18 cellular contexts compared by ENCODE assay signal in the genomic region with DNA sequence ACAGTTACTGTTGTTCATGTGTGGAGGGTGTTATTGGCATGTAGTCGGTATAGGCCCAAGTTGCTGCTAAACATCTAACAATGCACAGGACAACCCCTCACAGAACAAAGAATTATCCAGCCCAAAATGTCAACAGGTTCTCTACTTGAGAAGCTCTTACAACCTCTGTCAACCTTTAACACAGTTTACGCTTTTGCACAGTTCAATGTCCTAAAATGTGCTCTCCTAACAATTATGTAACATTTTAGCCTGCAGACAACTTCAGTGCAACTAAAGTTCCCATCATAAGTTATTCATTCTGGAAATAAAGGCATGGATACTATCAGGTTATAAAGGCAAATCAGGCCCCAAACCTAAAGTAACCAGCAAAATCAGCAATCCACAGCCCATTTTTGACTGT.
A peak's percentile ranks its signal among the peaks of the same experiment; 100 is the strongest.
DNase-seq lines count a peak whose midpoint lies in the region; ATAC-seq and TF ChIP-seq lines count a peak whose summit lies in the region.
"Had no signal": no experiment of that assay in that cellular context is flagged by ENCODE, and none has a peak within 500 bp of the region (broad histone marks: within the 10 kb centered on the region; RNA-seq: fewer than 3 reads in every experiment).

No MANE protein-coding gene starts in this region.

- H3K4me3 ChIP-seq in endodermal cell (ENCODE audit: low read length): no peak overlapping the region

- intact Hi-C loops in activated CD4-positive, alpha-beta T cell treated with anti-CD3 and anti-CD28 coated beads, Interleukin-2, amount 10 ng/mL, durations not matched to agents 24 days and 14 days (cut with micrococcal nuclease): loop anchor here (1.0 to 5.0 kb wide), 8 partner anchors 39 to 1826 kb away; no protein-coding TSS in a partner anchor

- peaks cover 3% of the 10 kb centered on the region for H3K36me3 Mint-ChIP-seq in activated CD4-positive, alpha-beta T cell treated with anti-CD3 and anti-CD28 coated beads, Interleukin-2, amount 10 ng/mL, durations not matched to agents 24 days and 14 days (ENCODE audit: low read depth)
- H3K36me3 Mint-ChIP-seq in T-helper 17 cell (ENCODE audit: low read depth) (no peaks in the 10 kb centered on the region), immature natural killer cell (no peaks in the 10 kb centered on the region), endodermal cell (ENCODE audit: low read depth) (no peaks in the 10 kb centered on the region)
- H3K36me3 Mint-ChIP-seq: memory B cell had no signal

- peaks cover 7% of the 10 kb centered on the region for H3K9me3 Mint-ChIP-seq in activated CD4-positive, alpha-beta T cell treated with anti-CD3 and anti-CD28 coated beads, Interleukin-2, amount 10 ng/mL, durations not matched to agents 24 days and 14 days
- H3K9me3 Mint-ChIP-seq in immature natural killer cell: no peaks in the 10 kb centered on the region
- peaks cover 39% of the 10 kb centered on the region for H3K9me3 Mint-ChIP-seq in endodermal cell
- H3K9me3 Mint-ChIP-seq: activated T-cell treated with anti-CD3 and anti-CD28 coated beads, Interleukin-2, amount 50 U/mL, for 4 hours; memory B cell had no signal

- H3K4me3 Mint-ChIP-seq in activated CD4-positive, alpha-beta T cell treated with anti-CD3 and anti-CD28 coated beads, Interleukin-2, amount 10 ng/mL, durations not matched to agents 24 days and 14 days: peak overlapping the region; percentile 45
- peak overlapping the region; percentile 12 for H3K4me3 Mint-ChIP-seq in T-helper 17 cell
- H3K4me3 Mint-ChIP-seq in immature natural killer cell: peak overlapping the region in 3 of 5 donors; percentile 25 to 42 (median 38)
- H3K4me3 Mint-ChIP-seq in endodermal cell: no peak overlapping the region
- H3K4me3 Mint-ChIP-seq: activated T-cell treated with anti-CD3 and anti-CD28 coated beads, Interleukin-2, amount 50 U/mL, for 4 hours; memory B cell had no signal

- H3K27me3 Mint-ChIP-seq in activated CD4-positive, alpha-beta T cell treated with anti-CD3 and anti-CD28 coated beads, Interleukin-2, amount 10 ng/mL, durations not matched to agents 24 days and 14 days: peaks cover 5% of the 10 kb centered on the region
- H3K27me3 Mint-ChIP-seq in T-helper 17 cell: no peaks in the 10 kb centered on the region
- peaks cover 1 to 6% (median 2%) of the 10 kb centered on the region in 3 donors for H3K27me3 Mint-ChIP-seq in immature natural killer cell (ENCODE audit: low read depth in 3 of 3)
- H3K27me3 Mint-ChIP-seq in endodermal cell (ENCODE audit: insufficient read depth): peaks cover 3% of the 10 kb centered on the region
- H3K27me3 Mint-ChIP-seq: memory B cell had no signal

- TF ChIP-seq CTCF in endodermal cell (conservative IDR thresholded peaks at IDR 0.05): no peak

- H3K9me3 ChIP-seq in T-helper 17 cell (ENCODE audit: control insufficient read depth, low read length, poor library complexity, severe bottlenecking): no peaks in the 10 kb centered on the region
- no peaks in the 10 kb centered on the region for H3K9me3 ChIP-seq in endodermal cell (ENCODE audit: control insufficient read depth, low read length)
- H3K9me3 ChIP-seq: Caco-2 had no signal

- H3K9ac ChIP-seq in endodermal cell (ENCODE audit: extremely low read depth, low read length, poor library complexity, severe bottlenecking): no peak overlapping the region

- peak; percentile 51 for DNase-seq in activated CD4-positive, alpha-beta T cell treated with anti-CD3 and anti-CD28 coated beads, Interleukin-2, amount 10 ng/mL, durations not matched to agents 24 days and 14 days
- DNase-seq in activated CD4-positive, alpha-beta T cell treated with anti-CD3 and anti-CD28 coated beads, Interleukin-2, amount 50 U/mL, for 48 hours: no peak
- DNase-seq in T-helper 17 cell: no peak
- no peak for DNase-seq in immature natural killer cell
- no peak for DNase-seq in pons (ENCODE audit: low spot score)
- no peak for DNase-seq in NCI-H2081 (lab: John Stamatoyannopoulos, UW)
- DNase-seq in endodermal cell: no peak
- DNase-seq: activated CD4-positive, alpha-beta T cell treated with anti-CD3 and anti-CD28 coated beads, Interleukin-2, amount 50 U/mL, for 4 hours; activated T-cell treated with anti-CD3 and anti-CD28 coated beads, Interleukin-2, amount 50 U/mL, for 4 hours; brain microvascular endothelial cell; Caco-2; NCI-H510A; occipital lobe; stimulated activated CD4-positive, alpha-beta T cell treated with anti-CD3 and anti-CD28 coated beads, Interleukin-4, amount 100 ng/mL, for 24 hours; trophoblast cell had no signal

- no peaks in the 10 kb centered on the region for H3K27me3 ChIP-seq in endodermal cell (ENCODE audit: control insufficient read depth, insufficient read depth, low read length, poor library complexity, severe bottlenecking)
- H3K27me3 ChIP-seq: brain microvascular endothelial cell had no signal

- no peaks in the 10 kb centered on the region for H3K36me3 ChIP-seq in endodermal cell (ENCODE audit: control insufficient read depth, insufficient read depth, low read length)
- H3K36me3 ChIP-seq: brain microvascular endothelial cell had no signal

- peak; percentile 3 for ATAC-seq in GM21526 (IDR thresholded peaks at IDR 0.05; ENCODE audit: low FRiP score, unreplicated experiment)
- ATAC-seq in T-helper 17 cell: no peak

- H3K27ac Mint-ChIP-seq in activated CD4-positive, alpha-beta T cell treated with anti-CD3 and anti-CD28 coated beads, Interleukin-2, amount 10 ng/mL, durations not matched to agents 24 days and 14 days: no peak overlapping the region
- peak overlapping the region; percentile 72 for H3K27ac Mint-ChIP-seq in T-helper 17 cell
- H3K27ac Mint-ChIP-seq in immature natural killer cell: peak overlapping the region in 4 of 6 donors; percentile 32 to 78 (median 64)
- H3K27ac Mint-ChIP-seq in endodermal cell: no peak overlapping the region
- H3K27ac Mint-ChIP-seq: memory B cell had no signal

- H3K27ac ChIP-seq in endodermal cell (ENCODE audit: low read depth, low read length): no peak overlapping the region
- H3K27ac ChIP-seq: brain microvascular endothelial cell, VCaP had no signal

- 93% methylated on average over 1 of the region's 2 CpGs; no CpG with 5 or more reads in 1 of the 2 experiments for WGBS in endodermal cell (ENCODE audit: insufficient coverage in 1 of 2, insufficient read length in 1 of 2), 2 experiments

- peaks cover 32% of the 10 kb centered on the region for H3K4me1 Mint-ChIP-seq in activated CD4-positive, alpha-beta T cell treated with anti-CD3 and anti-CD28 coated beads, Interleukin-2, amount 10 ng/mL, durations not matched to agents 24 days and 14 days
- H3K4me1 Mint-ChIP-seq in T-helper 17 cell: peaks cover 22% of the 10 kb centered on the region
- peaks cover 11 to 26% of the 10 kb centered on the region in 2 donors for H3K4me1 Mint-ChIP-seq in immature natural killer cell
- H3K4me1 Mint-ChIP-seq in endodermal cell: no peaks in the 10 kb centered on the region

- H3K4me1 ChIP-seq in endodermal cell (ENCODE audit: control insufficient read depth, insufficient read depth, low read length): no peaks in the 10 kb centered on the region
- H3K4me1 ChIP-seq: Caco-2 had no signal

Comparison
In these comparisons a context has a peak if more than half of its experiments do, and no peak if none do; other contexts are left out.
1. H3K27ac Mint-ChIP-seq: peak in T-helper 17 cell (single experiment) and immature natural killer cell (4 of 6); none in activated CD4-positive, alpha-beta T cell treated with anti-CD3 and anti-CD28 coated beads, Interleukin-2, amount 10 ng/mL, durations not matched to agents 24 days and 14 days (single experiment) and endodermal cell (single experiment).